14 cellular contexts compared by ENCODE assay signal in the genomic region with DNA sequence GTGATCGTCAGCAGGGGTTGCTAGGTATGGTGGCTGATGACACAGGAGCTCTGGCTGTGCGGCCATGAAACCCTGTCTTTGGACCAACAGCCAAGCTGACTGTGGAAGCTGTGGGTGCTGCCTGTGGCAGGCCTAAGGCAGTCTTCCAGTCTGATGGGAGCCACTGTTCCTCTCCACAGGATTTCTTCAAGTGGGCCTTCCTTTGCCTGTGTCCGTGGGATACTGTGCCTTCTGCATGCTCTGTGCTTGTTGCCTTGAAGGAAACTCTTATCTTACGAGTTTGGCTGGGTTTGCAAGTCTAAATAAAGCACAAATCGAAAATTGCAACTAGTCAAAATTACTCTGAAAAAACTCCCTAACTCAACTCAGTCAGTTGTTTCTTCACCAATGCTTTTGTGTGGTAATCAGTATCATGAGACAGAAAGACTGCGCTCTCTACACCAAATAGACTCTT.
A peak's percentile ranks its signal among the peaks of the same experiment; 100 is the strongest.
DNase-seq lines count a peak whose midpoint lies in the region; ATAC-seq and FAIRE-seq lines count a peak whose summit lies in the region.
"Had no signal": no experiment of that assay in that cellular context is flagged by ENCODE, and none has a peak within 500 bp of the region (broad histone marks: within the 10 kb centered on the region; RNA-seq: fewer than 3 reads in every experiment).

No MANE protein-coding gene starts in this region.

- H3K4me1 ChIP-seq in skeletal muscle tissue (ENCODE audit: control insufficient read depth in 3 of 3, insufficient read depth in 3 of 3, low read length in 3 of 3): peaks cover 9 to 40% (median 39%) of the 10 kb centered on the region in 3 donors

- peak; percentile 59 for FAIRE-seq in GM18507 (lab: Jason Lieb, UNC)

- H3K9me3 ChIP-seq in skeletal muscle tissue (ENCODE audit: control insufficient read depth in 3 of 3, low read length in 3 of 3): no peaks in the 10 kb centered on the region

- H3K9ac ChIP-seq in skeletal muscle tissue (ENCODE audit: low read depth in 1 of 3, low read length in 3 of 3): no peak overlapping the region

- H3K27ac ChIP-seq in angular gyrus (ENCODE audit: low read depth, low read length) (peak overlapping the region; percentile 20), skeletal muscle tissue (ENCODE audit: low read depth, low read length) (peak overlapping the region; percentile 41)

- no peak for DNase-seq in GM18507 (ENCODE audit: extremely low spot score, insufficient read length, low read depth)
- no peak for DNase-seq in islet precursor cell
- DNase-seq in UCSD-AML1 (lab: John Stamatoyannopoulos, UW; ENCODE audit: unreplicated experiment): no peak
- no peak for DNase-seq in dedifferentiated amniotic fluid mesenchymal stem cell (ENCODE audit: extremely low spot score)
- DNase-seq: activated CD4-positive, alpha-beta T cell treated with anti-CD3 and anti-CD28 coated beads, Interleukin-2, amount 10 ng/mL, durations not matched to agents 24 days and 14 days; foreskin melanocyte; kidney glomerular epithelial cell; NCI-H2029; NCI-H748 treated with DMSO at 0.1 percent for 48 hours; stimulated activated CD4-positive, alpha-beta T cell treated with anti-CD3 and anti-CD28 coated beads, Interleukin-2, amount 100 ng/mL, for 48 hours had no signal

- H3K27me3 ChIP-seq in skeletal muscle tissue (ENCODE audit: control insufficient read depth in 3 of 3, insufficient read depth in 3 of 3, low read length in 3 of 3): no peaks in the 10 kb centered on the region

- H3K4me3 ChIP-seq in skeletal muscle tissue (ENCODE audit: low read length in 3 of 3): no peak overlapping the region

- H3K36me3 ChIP-seq in skeletal muscle tissue (ENCODE audit: control insufficient read depth in 3 of 3, insufficient read depth in 3 of 3, low read length in 3 of 3): peaks cover 45 to 67% (median 46%) of the 10 kb centered on the region in 3 donors

- peak; percentile 42 for ATAC-seq in HG02610 (IDR thresholded peaks at IDR 0.05; ENCODE audit: unreplicated experiment)
- ATAC-seq in GM19395 (IDR thresholded peaks at IDR 0.05; ENCODE audit: unreplicated experiment): no peak
